Comparison of ENCODE assay signal across 8 cellular contexts in the genomic region with DNA sequence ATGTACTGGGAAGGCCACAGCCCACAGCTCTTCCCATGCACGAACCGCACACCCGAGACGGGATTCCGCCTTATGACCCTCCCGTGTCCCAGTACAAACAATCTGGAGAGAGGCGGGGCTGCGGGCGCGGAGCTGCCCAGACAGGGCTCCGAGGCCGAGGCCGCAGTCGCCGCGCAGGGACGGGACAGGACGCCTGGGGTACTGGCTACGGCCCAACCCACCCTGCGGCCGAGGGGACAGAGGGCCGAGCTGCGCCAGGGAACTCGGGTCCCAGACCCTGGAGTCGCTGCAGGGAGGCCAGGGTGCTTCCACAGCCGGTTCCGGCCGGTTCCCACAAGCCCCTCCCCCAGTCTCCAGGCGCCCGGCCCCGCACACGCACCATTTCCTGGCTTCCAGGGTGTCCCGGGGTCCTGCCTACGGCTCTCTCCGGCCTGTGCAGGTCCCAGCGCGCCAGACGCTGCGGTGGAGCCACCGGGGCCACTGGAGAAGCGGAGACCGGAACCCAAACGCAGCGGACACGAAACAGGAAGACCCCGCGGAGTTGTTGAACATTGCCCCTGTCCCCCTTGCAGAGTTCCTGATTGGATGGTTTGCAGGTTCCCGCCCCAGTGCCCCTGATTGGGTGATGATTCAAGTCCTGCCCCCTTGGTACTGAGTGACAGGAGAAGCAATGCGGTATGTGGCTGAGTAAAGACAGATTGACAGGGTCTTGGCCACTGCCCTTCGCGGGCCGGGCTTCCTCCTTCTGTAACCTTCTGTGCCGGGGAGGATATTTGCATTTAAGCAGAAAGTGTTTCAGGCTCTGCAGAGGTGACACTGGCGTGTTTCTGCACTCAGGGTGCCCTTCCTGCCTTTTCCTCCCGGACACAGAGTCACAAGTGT. TPM values are rescaled to one million over a fixed set of nuclear protein-coding genes. Genes with fewer than 3 reads are reported as not detected.
DNase-seq lines count a peak whose midpoint lies in the region; ATAC-seq and FAIRE-seq lines count a peak whose summit lies in the region.

Gene ZNF564, minus strand, starts transcription at position 532 of the 882 bp plus-strand sequence. Its CDS starts 150 bp downstream, at position 382.

- H3K4me1 Mint-ChIP-seq in naive B cell = peaks cover 31 to 67% (median 49%) of the 10 kb centered on the region in 3 donors
- H3K4me1 Mint-ChIP-seq in stimulated activated memory B cell treated with anti-CD40 and anti-IgM and Interleukin-4, amounts not matched to agents 10 μg/mL and 1 μg/mL and 100 μg/mL, for 72 hours = peaks cover 53% of the 10 kb centered on the region

- peak; percentile 100 for DNase-seq in DMS79 (lab: John Stamatoyannopoulos, UW)
- DNase-seq in RCC 7860 (ENCODE audit: low spot score) = peak; percentile 97
- peak; percentile 83 for DNase-seq in activated T-helper 1 cell treated with Interleukin-2 at 50 U/mL for 16 hours (ENCODE audit: low read depth)
- DNase-seq in fibroblast of gingiva (ENCODE audit: low read depth) = peak; percentile 97
- DNase-seq in naive B cell = peak; percentile 98

- peak within 1 kb of the TSS; percentile 92 to 100 (median 98) for H3K4me3 Mint-ChIP-seq in naive B cell
- peak within 1 kb of the TSS; percentile 97 for H3K4me3 Mint-ChIP-seq in stimulated activated memory B cell treated with anti-CD40 and anti-IgM and Interleukin-4, amounts not matched to agents 10 μg/mL and 1 μg/mL and 100 μg/mL, for 72 hours

- FAIRE-seq in RCC 7860 (lab: Jason Lieb, UNC) = peak; percentile 91

- H3K27ac Mint-ChIP-seq in naive B cell = peak within 1 kb of the TSS; percentile 86 to 98 (median 96)
- H3K27ac Mint-ChIP-seq in stimulated activated memory B cell treated with anti-CD40 and anti-IgM and Interleukin-4, amounts not matched to agents 10 μg/mL and 1 μg/mL and 100 μg/mL, for 72 hours = peak within 1 kb of the TSS; percentile 92

- H3K9me3 ChIP-seq in KOPT-K1 (ENCODE audit: insufficient read depth, low read length, poor library complexity, severe bottlenecking) = no peaks in the 10 kb centered on the region

- H3K36me3 ChIP-seq in KOPT-K1 (ENCODE audit: insufficient read depth, low read length) = peaks cover 23% of the 10 kb centered on the region

- no peaks in the 10 kb centered on the region for H3K27me3 Mint-ChIP-seq in naive B cell
- H3K27me3 Mint-ChIP-seq in stimulated activated memory B cell treated with anti-CD40 and anti-IgM and Interleukin-4, amounts not matched to agents 10 μg/mL and 1 μg/mL and 100 μg/mL, for 72 hours = no peaks in the 10 kb centered on the region

- peak; percentile 98 for ATAC-seq in GM21786 (IDR thresholded peaks at IDR 0.05; ENCODE audit: unreplicated experiment)
- ATAC-seq in naive B cell (ENCODE audit: low read depth in 2 of 2) = peak; percentile 97 to 98
- peak; percentile 100 for ATAC-seq in stimulated activated memory B cell treated with anti-CD40 and anti-IgM and Interleukin-4, amounts not matched to agents 10 μg/mL and 1 μg/mL and 100 μg/mL, for 72 hours

- H3K9me3 Mint-ChIP-seq in naive B cell = peaks cover 0 to 4% (median 0%) of the 10 kb centered on the region in 7 donors
- no peaks in the 10 kb centered on the region for H3K9me3 Mint-ChIP-seq in stimulated activated memory B cell treated with anti-CD40 and anti-IgM and Interleukin-4, amounts not matched to agents 10 μg/mL and 1 μg/mL and 100 μg/mL, for 72 hours

- H3K36me3 Mint-ChIP-seq in naive B cell = no peaks in the 10 kb centered on the region
- peaks cover 25% of the 10 kb centered on the region for H3K36me3 Mint-ChIP-seq in stimulated activated memory B cell treated with anti-CD40 and anti-IgM and Interleukin-4, amounts not matched to agents 10 μg/mL and 1 μg/mL and 100 μg/mL, for 72 hours

- peak within 1 kb of the TSS; percentile 88 for H3K27ac ChIP-seq in KOPT-K1 (ENCODE audit: low read depth, low read length, poor library complexity, severe bottlenecking)

RNA-seq across cellular contexts. Expression of gene ZNF564, which starts in this region (rescaled TPM):
- polyA plus RNA-seq in naive B cell (ENCODE audit: low read depth in 6 of 6) = 10 to 100 TPM; 14.8 to 22.7 (median 18.7) TPM

Comparison
In these comparisons a context has a peak if more than half of its experiments do, and no peak if none do; other contexts are left out.
1. Peak in every context shown above with its lines: DNase-seq, ATAC-seq and H3K27ac ChIP-seq.